1 cellular context compared by ENCODE assay signal in genomic region chr1:204448321-204448964, GRCh38.
TF ChIP-seq lines count a peak whose summit lies in the region.

No MANE protein-coding gene starts in this region.

TF ChIP-seq in GM12878, 131 proteins besides CTCF, POLR2A, EP300 and RAD21:
- no peak for TF ChIP-seq ZSCAN29 (IDR thresholded peaks at IDR 0.05)
- peak; percentile 17; the same call in 1 of the 2 replicates for TF ChIP-seq RUNX3 (IDR thresholded peaks at IDR 0.05; ENCODE audit: low read length)
- no peak for TF ChIP-seq REST (IDR thresholded peaks at IDR 0.05; ENCODE audit: low read depth, low read length)
